ENCODE assay signal across 13 cellular contexts in the genomic region with DNA sequence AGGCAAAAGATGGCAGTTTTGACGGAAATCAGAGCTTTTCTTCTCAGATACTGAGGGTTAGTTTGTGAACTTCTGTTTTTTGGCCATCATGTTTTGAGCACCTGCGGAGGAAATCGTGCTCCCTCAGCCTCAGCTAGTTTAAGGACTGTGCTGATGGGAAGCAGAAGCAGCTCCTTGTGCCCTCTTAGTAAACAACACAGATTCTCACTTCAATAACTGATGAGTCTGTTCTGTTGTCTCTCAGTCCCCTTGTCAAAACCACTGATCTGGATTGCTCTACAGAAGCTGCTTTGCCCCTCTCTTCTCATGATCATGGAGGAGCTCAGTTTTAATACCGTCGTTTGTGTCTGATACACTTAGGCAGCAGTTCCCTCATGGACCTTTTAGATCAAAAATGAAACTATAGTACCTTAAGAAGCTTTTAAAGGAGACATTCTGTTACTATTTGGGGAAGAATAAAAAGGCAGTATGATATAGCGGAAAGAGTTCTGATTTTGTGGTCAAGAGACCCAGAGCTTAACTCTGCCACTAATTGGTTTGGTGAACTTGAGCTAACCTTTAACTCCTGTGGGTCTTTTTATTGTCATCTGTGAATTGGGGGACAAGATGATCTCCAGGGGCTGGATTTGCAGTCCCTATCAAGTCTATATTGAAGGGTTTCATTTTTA.
A peak's percentile ranks its signal among the peaks of the same experiment; 100 is the strongest.
DNase-seq lines count a peak whose midpoint lies in the region; ATAC-seq and TF ChIP-seq lines count a peak whose summit lies in the region.
"Had no signal": no experiment of that assay in that cellular context is flagged by ENCODE, and none has a peak within 500 bp of the region (broad histone marks: within the 10 kb centered on the region; RNA-seq: fewer than 3 reads in every experiment).

No MANE protein-coding gene starts in this region.

- H3K36me3 ChIP-seq in Karpas-422 (ENCODE audit: insufficient read depth, low read length): no peaks in the 10 kb centered on the region

- DNase-seq in Karpas-422 (peak; percentile 67), KG1 (lab: John Stamatoyannopoulos, UW) (no peak), HFFc6 (no peak), hepatic stellate cell (ENCODE audit: low spot score) (no peak), UCSD-AML1 (lab: John Stamatoyannopoulos, UW; ENCODE audit: unreplicated experiment) (no peak)
- DNase-seq in naive thymus-derived CD8-positive, alpha-beta T cell: no peak
- DNase-seq: COR-L47; foreskin melanocyte; stimulated activated naive CD4-positive, alpha-beta T cell; T-helper 2 cell had no signal

- no peaks in the 10 kb centered on the region for H3K27me3 Mint-ChIP-seq in naive thymus-derived CD8-positive, alpha-beta T cell
- no peaks in the 10 kb centered on the region for H3K27me3 Mint-ChIP-seq in HFFc6 (ENCODE audit: insufficient read depth)

- H3K4me1 ChIP-seq in Karpas-422 (ENCODE audit: low read length): peaks cover 56% of the 10 kb centered on the region

- ATAC-seq in GM18858 (IDR thresholded peaks at IDR 0.05; ENCODE audit: unreplicated experiment) (peak; percentile 47), GM21619 (IDR thresholded peaks at IDR 0.05; ENCODE audit: unreplicated experiment) (peak; percentile 62)
- ATAC-seq in naive thymus-derived CD8-positive, alpha-beta T cell: peak in 1 of 2 donors; percentile 46
- ATAC-seq: K562 had no signal

- H2AFZ ChIP-seq in Karpas-422 (ENCODE audit: low read length): no peak overlapping the region

- H3K4me3 Mint-ChIP-seq in naive thymus-derived CD8-positive, alpha-beta T cell: peak overlapping the region in 8 of 10 donors; percentile 2 to 49 (median 40)
- no peak overlapping the region for H3K4me3 Mint-ChIP-seq in HFFc6

- peak overlapping the region; percentile 31 for H3K9ac ChIP-seq in Karpas-422 (ENCODE audit: low read length)

- no peaks in the 10 kb centered on the region for H4K20me1 ChIP-seq in Karpas-422 (ENCODE audit: insufficient read depth, low read depth, low read length)

- POLR2A ChIA-PET in naive thymus-derived CD8-positive, alpha-beta T cell (lab: Charles Lee): interaction anchor here (1.4 kb wide), 1 partner anchor 65 kb away, joined by 3 read pairs; no protein-coding TSS in a partner anchor

- H3K27me3 ChIP-seq in Karpas-422 (ENCODE audit: low read length): no peaks in the 10 kb centered on the region

- peak overlapping the region; percentile 2; the same call in 1 of the 2 replicates for H3K4me3 ChIP-seq in Karpas-422 (ENCODE audit: low read length)
- H3K4me3 ChIP-seq: K562 had no signal

- H3K36me3 Mint-ChIP-seq in naive thymus-derived CD8-positive, alpha-beta T cell: peaks cover 0 to 4% (median 0%) of the 10 kb centered on the region in 3 donors
- H3K36me3 Mint-ChIP-seq in HFFc6 (ENCODE audit: low read depth): no peaks in the 10 kb centered on the region

- TF ChIP-seq CTCF in HFFc6 (IDR thresholded peaks at IDR 0.05): no peak

- H3K4me1 Mint-ChIP-seq in naive thymus-derived CD8-positive, alpha-beta T cell: peaks cover 14 to 36% (median 31%) of the 10 kb centered on the region in 4 donors
- peaks cover 10% of the 10 kb centered on the region for H3K4me1 Mint-ChIP-seq in HFFc6 (ENCODE audit: low read depth)

- peaks cover 97% of the 10 kb centered on the region for H3K79me2 ChIP-seq in Karpas-422 (ENCODE audit: low read length)

- peak overlapping the region; percentile 18 to 68 (median 44) for H3K27ac Mint-ChIP-seq in naive thymus-derived CD8-positive, alpha-beta T cell
- H3K27ac Mint-ChIP-seq in HFFc6: no peak overlapping the region

- H3K9me3 ChIP-seq in Karpas-422 (ENCODE audit: low read length): no peaks in the 10 kb centered on the region

- H3K9me3 Mint-ChIP-seq in naive thymus-derived CD8-positive, alpha-beta T cell: no peaks in the 10 kb centered on the region
- no peaks in the 10 kb centered on the region; the same call in 1 of the 2 replicates for H3K9me3 Mint-ChIP-seq in HFFc6

- peak overlapping the region; percentile 43 for H3K4me2 ChIP-seq in Karpas-422 (ENCODE audit: low read depth, low read length, poor library complexity, severe bottlenecking)

- H3K9me2 ChIP-seq in Karpas-422 (replicated peaks; ENCODE audit: insufficient read depth, low read length): no peaks in the 10 kb centered on the region

- H3K27ac ChIP-seq in Karpas-422 (ENCODE audit: low read length): peak overlapping the region; percentile 74
